In the genomic region with DNA sequence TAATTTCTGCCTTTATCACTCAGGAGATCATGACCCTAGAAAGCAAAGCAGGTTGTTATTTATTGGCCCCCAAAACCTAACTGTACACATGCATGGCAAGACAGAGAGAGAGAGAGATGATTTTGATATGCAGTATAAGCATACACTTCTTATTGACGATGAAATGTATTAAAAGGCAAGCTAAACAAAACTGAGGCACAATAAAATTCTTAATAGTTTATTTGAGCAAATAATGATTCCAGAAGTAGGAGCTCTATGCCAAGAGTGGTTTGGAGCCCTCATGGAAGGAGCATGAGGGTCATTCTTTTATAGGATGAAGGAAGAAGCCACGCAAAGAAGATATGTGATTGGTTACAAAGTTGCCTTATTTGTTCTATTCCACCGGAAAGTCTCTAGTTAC, we compare ENCODE assay signal across 7 cellular contexts.
"Had no signal": no experiment of that assay in that cellular context is flagged by ENCODE, and none has a peak within 500 bp of the region (broad histone marks: within the 10 kb centered on the region; RNA-seq: fewer than 3 reads in every experiment).

No MANE protein-coding gene starts in this region.

- H3K4me3 ChIP-seq: GM23248, K562 had no signal

- H3K9me3 Mint-ChIP-seq: H9 had no signal

- H2AFZ ChIP-seq: GM23248 had no signal

- H3K4me3 Mint-ChIP-seq: H9 had no signal

- DNase-seq: GM23248, GOT3, H9, HCEC 1CT, IMR-90, KG1 had no signal

- H3K27ac ChIP-seq: GM23248 had no signal

- H3K27ac Mint-ChIP-seq: H9 had no signal

- H3K9ac ChIP-seq: GM23248 had no signal

- ATAC-seq: K562 had no signal
